10 cellular contexts compared by ENCODE assay signal in the genomic region with DNA sequence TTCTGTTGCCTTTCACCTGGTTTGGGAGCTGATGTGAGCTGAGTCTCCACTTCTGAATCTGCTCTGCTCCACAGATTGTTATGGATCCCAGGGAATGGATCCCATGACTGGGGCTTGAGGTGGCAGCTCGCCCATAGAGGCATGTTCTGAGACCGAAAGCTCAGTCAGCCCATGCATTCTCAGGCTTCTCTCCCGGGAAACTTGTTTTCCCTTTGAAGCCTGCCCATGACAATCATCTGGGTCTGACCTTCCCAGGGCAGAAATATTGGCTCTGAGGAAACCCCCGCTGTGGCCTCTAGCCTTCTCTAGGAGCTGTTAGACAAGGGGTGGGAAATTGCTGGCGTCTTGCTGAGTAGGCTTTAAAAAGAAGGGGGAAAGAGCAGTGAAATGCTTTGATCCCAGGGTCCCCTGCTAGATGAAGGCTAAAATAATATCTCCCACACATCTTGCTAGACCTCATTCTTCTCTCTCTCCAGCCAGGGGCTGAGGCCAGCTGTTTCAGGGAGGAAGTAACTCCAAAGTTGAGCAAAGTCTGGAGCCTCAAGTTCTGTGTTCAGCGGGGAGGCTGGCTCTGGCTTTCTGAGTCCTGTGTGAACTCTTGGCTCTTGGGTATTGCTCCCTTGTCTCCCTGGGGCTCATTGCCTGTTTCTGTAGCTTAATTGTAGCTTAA. TPM values are rescaled to one million over a fixed set of nuclear protein-coding genes. Genes with fewer than 3 reads are reported as not detected.
A peak's percentile ranks its signal among the peaks of the same experiment; 100 is the strongest.
DNase-seq lines count a peak whose midpoint lies in the region; ATAC-seq, FAIRE-seq and TF ChIP-seq lines count a peak whose summit lies in the region.
"Had no signal": no experiment of that assay in that cellular context is flagged by ENCODE, and none has a peak within 500 bp of the region (broad histone marks: within the 10 kb centered on the region; RNA-seq: fewer than 3 reads in every experiment).

No MANE protein-coding gene starts in this region.

- H3K9ac ChIP-seq in MM.1S (ENCODE audit: low read length) (no peak overlapping the region), keratinocyte (ENCODE audit: control insufficient read depth, extremely low read depth, insufficient read depth, low read length) (peak overlapping the region; percentile 74), subcutaneous abdominal adipose tissue (ENCODE audit: low read length in 5 of 5) (peak overlapping the region; percentile 4 to 73 (median 42))

- peaks cover 32% of the 10 kb centered on the region for H3K79me2 ChIP-seq in MM.1S (ENCODE audit: low read length)
- H3K79me2 ChIP-seq in keratinocyte (ENCODE audit: control insufficient read depth, insufficient read depth, low read length), result peaks cover 20% of the 10 kb centered on the region

- H3K9me2 ChIP-seq in MM.1S (replicated peaks; ENCODE audit: insufficient read depth, low read length), result no peaks in the 10 kb centered on the region

- peak overlapping the region; percentile 93 to 95 for H3K27ac Mint-ChIP-seq in activated naive CD4-positive, alpha-beta T cell treated with anti-CD3 and anti-CD28 coated beads, Interleukin-2, amount 50 U/mL, for 72 hours

- peak overlapping the region; percentile 67; the same call in 1 of the 2 replicates for H3K4me2 ChIP-seq in MM.1S (ENCODE audit: low read depth, low read length)
- peak overlapping the region; percentile 99 for H3K4me2 ChIP-seq in keratinocyte (ENCODE audit: control insufficient read depth, extremely low read depth, insufficient read depth, low read depth, low read length)

- H3K4me3 ChIP-seq in MM.1S (ENCODE audit: low read length), result no peak overlapping the region
- H3K4me3 ChIP-seq in keratinocyte (ENCODE audit: control insufficient read depth in 2 of 3, extremely low read depth in 1 of 3, insufficient read depth in 2 of 3, low read depth in 1 of 3, low read length in 3 of 3), result peak overlapping the region; percentile 74 to 94 (median 94)
- peak overlapping the region in 3 of 5 donors; percentile 21 to 60 (median 31) for H3K4me3 ChIP-seq in subcutaneous abdominal adipose tissue (ENCODE audit: low read depth in 1 of 5, low read length in 5 of 5)
- H3K4me3 ChIP-seq: mucosa of descending colon had no signal

- no peaks in the 10 kb centered on the region for H3K9me3 Mint-ChIP-seq in activated naive CD4-positive, alpha-beta T cell treated with anti-CD3 and anti-CD28 coated beads, Interleukin-2, amount 50 U/mL, for 72 hours

- H3K27me3 ChIP-seq in MM.1S (replicated peaks; ENCODE audit: insufficient read depth, low read length) (no peaks in the 10 kb centered on the region), keratinocyte (ENCODE audit: control insufficient read depth, extremely low read depth, insufficient read depth, low read length) (no peaks in the 10 kb centered on the region), subcutaneous abdominal adipose tissue (ENCODE audit: control insufficient read depth in 5 of 5, insufficient read depth in 4 of 5, low read length in 5 of 5) (no peaks in the 10 kb centered on the region)

- H3K9me1 ChIP-seq in keratinocyte (ENCODE audit: control insufficient read depth, extremely low read depth, insufficient read depth, low read length), result no peaks in the 10 kb centered on the region

- H2AFZ ChIP-seq in MM.1S (ENCODE audit: low read length) (no peak overlapping the region), keratinocyte (ENCODE audit: control insufficient read depth, low read length) (no peak overlapping the region)

- peaks cover 22 to 36% of the 10 kb centered on the region in 2 donors for H3K36me3 Mint-ChIP-seq in activated naive CD4-positive, alpha-beta T cell treated with anti-CD3 and anti-CD28 coated beads, Interleukin-2, amount 50 U/mL, for 72 hours

- 0 out of 2 replicates have a peak, but pooled peaks cover 5% of the 10 kb centered on the region for H3K36me3 ChIP-seq in MM.1S (replicated peaks; ENCODE audit: insufficient read depth, low read length)
- H3K36me3 ChIP-seq in keratinocyte (ENCODE audit: control insufficient read depth in 2 of 2, extremely low read depth in 1 of 2, insufficient read depth in 2 of 2, low read length in 2 of 2), result peaks cover 15 to 24% of the 10 kb centered on the region in 2 experiments
- H3K36me3 ChIP-seq in subcutaneous abdominal adipose tissue (ENCODE audit: control insufficient read depth in 5 of 5, insufficient read depth in 5 of 5, low read length in 5 of 5), result peaks cover 0 to 4% (median 0%) of the 10 kb centered on the region in 5 donors

- H3K27ac ChIP-seq in MM.1S (ENCODE audit: low read length) (no peak overlapping the region), keratinocyte (ENCODE audit: control insufficient read depth, insufficient read depth, low read length) (peak overlapping the region; percentile 64), subcutaneous abdominal adipose tissue (ENCODE audit: low read depth, low read length) (peak overlapping the region; percentile 73)

- ATAC-seq in activated naive CD4-positive, alpha-beta T cell treated with anti-CD3 and anti-CD28 coated beads, Interleukin-2, amount 50 U/mL, for 72 hours, result no peak
- no peak for ATAC-seq in GM18870 (IDR thresholded peaks at IDR 0.05; ENCODE audit: unreplicated experiment)
- no peak for ATAC-seq in HG02623 (IDR thresholded peaks at IDR 0.05; ENCODE audit: unreplicated experiment)

- H4K20me1 ChIP-seq in MM.1S (ENCODE audit: insufficient read depth, low read length) (no peaks in the 10 kb centered on the region), keratinocyte (ENCODE audit: control insufficient read depth, extremely low read depth, insufficient read depth, low read length) (no peaks in the 10 kb centered on the region)

- FAIRE-seq in keratinocyte (lab: Jason Lieb, UNC), result no peak
- FAIRE-seq: H1 had no signal

- peaks cover 11% of the 10 kb centered on the region; the same call in 1 of the 2 replicates for H3K4me1 ChIP-seq in MM.1S (ENCODE audit: low read length)
- H3K4me1 ChIP-seq in keratinocyte (ENCODE audit: control insufficient read depth, extremely low read depth, insufficient read depth, low read length), result peaks cover 23% of the 10 kb centered on the region
- peaks cover 6 to 57% (median 48%) of the 10 kb centered on the region in 5 donors for H3K4me1 ChIP-seq in subcutaneous abdominal adipose tissue (ENCODE audit: control insufficient read depth in 5 of 5, insufficient read depth in 5 of 5, low read length in 5 of 5)

- DNase-seq in MM.1S (no peak), keratinocyte (ENCODE audit: low read depth, low spot score) (no peak), epidermal melanocyte (ENCODE audit: insufficient read length, low spot score) (no peak)
- no peak for DNase-seq in activated naive CD4-positive, alpha-beta T cell treated with anti-CD3 and anti-CD28 coated beads, Interleukin-2, amount 50 U/mL, for 72 hours (ENCODE audit: low spot score in 2 of 2)
- DNase-seq: activated CD4-positive, alpha-beta T cell treated with anti-CD3 and anti-CD28 coated beads, Interleukin-2, amount 50 U/mL, for 1 hour had no signal

- dilution Hi-C loops in keratinocyte (cut with MboI; ENCODE audit: extremely low pct_ligation_motif_present, low sequenced_read_pairs), result no loop called here

- no peaks in the 10 kb centered on the region for H3F3A ChIP-seq in MM.1S (ENCODE audit: insufficient read depth, low read length)

- TF ChIP-seq CTCF in MM.1S (IDR thresholded peaks at IDR 0.05; ENCODE audit: low read length) (no peak), keratinocyte (optimal IDR thresholded peaks at IDR 0.05 in 1 of 3, IDR thresholded peaks at IDR 0.05 in 1 of 3, conservative IDR thresholded peaks at IDR 0.05 in 1 of 3; ENCODE audit: extremely low read depth in 1 of 3, insufficient read depth in 2 of 3, low read length in 3 of 3) (no peak)

- H3K9me3 ChIP-seq in MM.1S (replicated peaks; ENCODE audit: insufficient read depth, low read length) (no peaks in the 10 kb centered on the region), keratinocyte (ENCODE audit: control insufficient read depth, low read depth, low read length) (no peaks in the 10 kb centered on the region), subcutaneous abdominal adipose tissue (ENCODE audit: control insufficient read depth in 5 of 5, low read length in 5 of 5) (no peaks in the 10 kb centered on the region)
- H3K9me3 ChIP-seq: mucosa of descending colon had no signal

RNA-seq across cellular contexts. Expression of a gene that starts 2.0 kb away (rescaled TPM):
- 100 to 1,000 TPM; 119 to 135 TPM for total RNA-seq in activated naive CD4-positive, alpha-beta T cell treated with anti-CD3 and anti-CD28 coated beads, Interleukin-2, amount 50 U/mL, for 72 hours
- polyA plus RNA-seq in keratinocyte, result 291 to 385 TPM (median 323 TPM) in 3 replicates
- 115 TPM for polyA plus RNA-seq in keratinocyte (2011; ENCODE audit: low read depth)
- 423 and 525 TPM in 2 replicates for polyA plus RNA-seq in keratinocyte (2011; cell fraction: cytosol; rRNA removed)
- 184 and 200 TPM in 2 replicates for polyA plus RNA-seq in keratinocyte (2011; cell fraction: nucleus; rRNA removed)
- polyA plus RNA-seq in keratinocyte (2012; ENCODE audit: low replicate concordance), result 220 and 230 TPM in 2 replicates
- polyA minus RNA-seq in keratinocyte, result 45.8 to 108 TPM (median 86.7 TPM) in 3 replicates
- 50.3 TPM for polyA minus RNA-seq in keratinocyte (2011; cell fraction: cytosol; rRNA and poly(A)+ RNA removed)
- 17.8 and 33.5 TPM in 2 replicates for polyA minus RNA-seq in keratinocyte (2011; cell fraction: nucleus; rRNA and poly(A)+ RNA removed)

RNA-seq across cellular contexts. Expression of a gene that starts 4.8 kb away (rescaled TPM):
- total RNA-seq in activated naive CD4-positive, alpha-beta T cell treated with anti-CD3 and anti-CD28 coated beads, Interleukin-2, amount 50 U/mL, for 72 hours, result 10 to 100 TPM; 50.6 to 68.0 TPM
- 9.3 to 24.1 TPM (median 11.0 TPM) in 3 replicates for polyA plus RNA-seq in keratinocyte
- 4.6 TPM for polyA plus RNA-seq in keratinocyte (2011; ENCODE audit: low read depth)
- 14.2 and 17.5 TPM in 2 replicates for polyA plus RNA-seq in keratinocyte (2011; cell fraction: cytosol; rRNA removed)
- 18.0 and 24.5 TPM in 2 replicates for polyA plus RNA-seq in keratinocyte (2011; cell fraction: nucleus; rRNA removed)
- 9.8 and 27.8 TPM in 2 replicates for polyA plus RNA-seq in keratinocyte (2012; ENCODE audit: low replicate concordance)
- 4.3 to 18.1 TPM (median 5.4 TPM) in 3 replicates for polyA minus RNA-seq in keratinocyte
- 7.5 TPM for polyA minus RNA-seq in keratinocyte (2011; cell fraction: cytosol; rRNA and poly(A)+ RNA removed)
- 2.3 TPM in 1 of 2 replicates, not detected in the other for polyA minus RNA-seq in keratinocyte (2011; cell fraction: nucleus; rRNA and poly(A)+ RNA removed)

RNA-seq across cellular contexts. Expression of a gene that starts 16.1 kb away (rescaled TPM):
- 100 to 1,000 TPM; 128 to 163 TPM for total RNA-seq in activated naive CD4-positive, alpha-beta T cell treated with anti-CD3 and anti-CD28 coated beads, Interleukin-2, amount 50 U/mL, for 72 hours
- polyA plus RNA-seq in keratinocyte, result 174 to 336 TPM (median 264 TPM) in 3 replicates
- 142 TPM for polyA plus RNA-seq in keratinocyte (2011; ENCODE audit: low read depth)
- polyA plus RNA-seq in keratinocyte (2011; cell fraction: cytosol; rRNA removed), result 254 and 258 TPM in 2 replicates
- 174 and 184 TPM in 2 replicates for polyA plus RNA-seq in keratinocyte (2011; cell fraction: nucleus; rRNA removed)
- polyA plus RNA-seq in keratinocyte (2012; ENCODE audit: low replicate concordance), result 183 and 184 TPM in 2 replicates
- 91.5 to 161 TPM (median 143 TPM) in 3 replicates for polyA minus RNA-seq in keratinocyte
- polyA minus RNA-seq in keratinocyte (2011; cell fraction: cytosol; rRNA and poly(A)+ RNA removed), result 59.3 TPM
- 36.0 and 45.8 TPM in 2 replicates for polyA minus RNA-seq in keratinocyte (2011; cell fraction: nucleus; rRNA and poly(A)+ RNA removed)

RNA-seq across cellular contexts. Expression of a gene that starts 18.1 kb away (rescaled TPM):
- 10 to 100 TPM; 21.2 to 21.5 TPM for total RNA-seq in activated naive CD4-positive, alpha-beta T cell treated with anti-CD3 and anti-CD28 coated beads, Interleukin-2, amount 50 U/mL, for 72 hours
- polyA plus RNA-seq in keratinocyte, result 34.3 to 39.1 TPM (median 35.6 TPM) in 3 replicates
- 4.1 TPM for polyA plus RNA-seq in keratinocyte (2011; ENCODE audit: low read depth)
- 19.5 and 21.6 TPM in 2 replicates for polyA plus RNA-seq in keratinocyte (2011; cell fraction: cytosol; rRNA removed)
- 58.3 and 60.4 TPM in 2 replicates for polyA plus RNA-seq in keratinocyte (2011; cell fraction: nucleus; rRNA removed)
- 15.0 and 31.9 TPM in 2 replicates for polyA plus RNA-seq in keratinocyte (2012; ENCODE audit: low replicate concordance)
- polyA minus RNA-seq in keratinocyte, result 63.9 to 70.2 TPM (median 64.7 TPM) in 3 replicates
- polyA minus RNA-seq in keratinocyte (2011; cell fraction: cytosol; rRNA and poly(A)+ RNA removed), result 19.8 TPM
- 54.3 and 79.6 TPM in 2 replicates for polyA minus RNA-seq in keratinocyte (2011; cell fraction: nucleus; rRNA and poly(A)+ RNA removed)

RNA-seq across cellular contexts. Expression of a gene that starts 23.1 kb away (rescaled TPM):
- total RNA-seq in activated naive CD4-positive, alpha-beta T cell treated with anti-CD3 and anti-CD28 coated beads, Interleukin-2, amount 50 U/mL, for 72 hours, result 1 to 10 TPM in 1 of 2 donors, under 1 TPM in 1; 0.91 to 3.1 TPM
- 7.7 to 13.3 TPM (median 11.8 TPM) in 3 replicates for polyA plus RNA-seq in keratinocyte
- polyA plus RNA-seq in keratinocyte (2011; ENCODE audit: low read depth), result 3.1 TPM
- polyA plus RNA-seq in keratinocyte (2011; cell fraction: cytosol; rRNA removed), result 11.1 and 14.1 TPM in 2 replicates
- 19.1 and 25.4 TPM in 2 replicates for polyA plus RNA-seq in keratinocyte (2011; cell fraction: nucleus; rRNA removed)
- 11.8 and 13.9 TPM in 2 replicates for polyA plus RNA-seq in keratinocyte (2012; ENCODE audit: low replicate concordance)
- polyA minus RNA-seq in keratinocyte, result 9.6 to 30.7 TPM (median 13.3 TPM) in 3 replicates
- 13.0 TPM for polyA minus RNA-seq in keratinocyte (2011; cell fraction: cytosol; rRNA and poly(A)+ RNA removed)
- 3.0 and 5.2 TPM in 2 replicates for polyA minus RNA-seq in keratinocyte (2011; cell fraction: nucleus; rRNA and poly(A)+ RNA removed)
